In the genomic region with DNA sequence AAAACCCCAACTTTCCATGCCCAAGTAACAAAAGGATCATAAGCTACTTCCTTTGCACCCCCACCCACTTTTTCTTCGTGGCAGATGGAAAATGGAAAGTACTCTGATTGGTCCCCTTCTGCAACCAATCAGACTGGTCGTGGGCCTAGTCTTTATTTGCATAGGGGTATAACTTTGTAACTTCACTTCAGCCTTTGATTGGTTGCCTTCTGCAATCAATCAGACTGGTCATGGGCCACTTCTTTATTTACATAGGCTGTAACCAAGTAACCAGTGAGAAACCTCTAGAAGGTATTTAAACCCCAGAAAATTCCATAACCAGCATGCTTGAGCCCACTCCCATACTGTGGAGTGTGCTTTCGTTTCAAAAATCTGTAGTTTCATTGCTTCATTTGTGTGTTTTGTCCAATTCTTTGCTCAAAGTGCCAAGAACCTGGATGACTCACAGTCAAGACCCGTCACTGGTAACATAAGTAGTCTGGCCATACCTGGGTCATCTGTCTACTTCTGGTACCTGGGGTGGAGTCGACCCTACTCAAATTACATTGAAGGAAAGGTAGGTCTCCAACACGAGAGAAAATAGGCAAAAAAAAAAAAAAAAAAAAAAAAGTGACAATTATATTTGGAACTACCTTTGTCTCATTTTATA, we compare ENCODE assay signal across 1 cellular context.
TF ChIP-seq lines count a peak whose summit lies in the region.

No MANE protein-coding gene starts in this region.

TF ChIP-seq in HepG2, 621 proteins besides CTCF, POLR2A, EP300 and RAD21:
- TF ChIP-seq SOX13 (IDR thresholded peaks at IDR 0.05) (no peak), SOX13 (CRISPR knock-in tag; conservative IDR thresholded peaks at IDR 0.05 in 1 of 2, IDR thresholded peaks at IDR 0.05 in 1 of 2) (no peak), FOXA1 (IDR thresholded peaks at IDR 0.05) (no peak), FOXA1 (CRISPR knock-in tag; IDR thresholded peaks at IDR 0.05) (peak; percentile 33; the same call in 1 of the 2 replicates)
